ENCODE assay signal across 8 cellular contexts in genomic region chr5:15105799-15106393, GRCh38.
A peak's percentile ranks its signal among the peaks of the same experiment; 100 is the strongest.
DNase-seq lines count a peak whose midpoint lies in the region; ATAC-seq and TF ChIP-seq lines count a peak whose summit lies in the region.

No MANE protein-coding gene starts in this region.

- no peaks in the 10 kb centered on the region for H3K4me1 ChIP-seq in prostate gland (replicated peaks)

- DNase-seq in DMS 273 treated with DMSO at 0.1 percent for 48 hours (lab: John Stamatoyannopoulos, UW) (peak; percentile 7), GM19238 (ENCODE audit: insufficient read length, low spot score) (peak; percentile 19), NCI-H226 (peak; percentile 38), glutamatergic neuron (peak; percentile 62), prostate gland (ENCODE audit: low spot score) (peak; percentile 7), activated gamma-delta T cell (lab: John Stamatoyannopoulos, UW) (no peak)
- peak; percentile 40 for DNase-seq in activated CD4-positive, alpha-beta memory T cell treated with anti-CD3 and anti-CD28 coated beads for 36 hours

- no peak for TF ChIP-seq POLR2A in prostate gland (IDR thresholded peaks at IDR 0.05)

- H3K36me3 Mint-ChIP-seq in activated CD4-positive, alpha-beta memory T cell treated with anti-CD3 and anti-CD28 coated beads for 36 hours = no peaks in the 10 kb centered on the region
- H3K36me3 Mint-ChIP-seq in glutamatergic neuron (ENCODE audit: unreplicated experiment) = no peaks in the 10 kb centered on the region

- intact Hi-C loops in activated CD4-positive, alpha-beta memory T cell treated with anti-CD3 and anti-CD28 coated beads for 36 hours (cut with micrococcal nuclease) = no loop called here
- intact Hi-C loops in prostate gland (cut with DNase I) = no loop called here

- H3K27me3 ChIP-seq in prostate gland (replicated peaks; ENCODE audit: insufficient read depth) = no peaks in the 10 kb centered on the region

- H3K4me3 Mint-ChIP-seq in activated CD4-positive, alpha-beta memory T cell treated with anti-CD3 and anti-CD28 coated beads for 36 hours = no peak overlapping the region
- no peak overlapping the region for H3K4me3 Mint-ChIP-seq in glutamatergic neuron (ENCODE audit: unreplicated experiment)

- no peak overlapping the region for H3K27ac Mint-ChIP-seq in activated CD4-positive, alpha-beta memory T cell treated with anti-CD3 and anti-CD28 coated beads for 36 hours
- H3K27ac Mint-ChIP-seq in glutamatergic neuron (ENCODE audit: unreplicated experiment) = no peak overlapping the region

- no peak overlapping the region for H3K27ac ChIP-seq in prostate gland

- no peak overlapping the region for H3K4me3 ChIP-seq in prostate gland

- no peaks in the 10 kb centered on the region for H3K9me3 ChIP-seq in prostate gland

- H3K27me3 Mint-ChIP-seq in activated CD4-positive, alpha-beta memory T cell treated with anti-CD3 and anti-CD28 coated beads for 36 hours = no peaks in the 10 kb centered on the region
- H3K27me3 Mint-ChIP-seq in glutamatergic neuron (ENCODE audit: unreplicated experiment) = no peaks in the 10 kb centered on the region

- no peaks in the 10 kb centered on the region for H3K36me3 ChIP-seq in prostate gland

- peaks cover 4% of the 10 kb centered on the region for H3K4me1 Mint-ChIP-seq in activated CD4-positive, alpha-beta memory T cell treated with anti-CD3 and anti-CD28 coated beads for 36 hours (ENCODE audit: low read depth)
- no peaks in the 10 kb centered on the region for H3K4me1 Mint-ChIP-seq in glutamatergic neuron (ENCODE audit: low read depth, unreplicated experiment)

- CTCF ChIA-PET in activated CD4-positive, alpha-beta memory T cell treated with anti-CD3 and anti-CD28 coated beads for 36 hours (lab: Charles Lee) = interaction anchor here (0.6 to 1.4 kb wide), 9 partner anchors 8 to 1350 kb away, joined by 3 to 7 read pairs (median 4); no protein-coding TSS in a partner anchor

- peak; percentile 82 for ATAC-seq in HG03103 (IDR thresholded peaks at IDR 0.05; ENCODE audit: low read depth, unreplicated experiment)

- TF ChIP-seq CTCF in glutamatergic neuron (IDR thresholded peaks at IDR 0.05; ENCODE audit: partially characterized antibody, unreplicated experiment) (peak; percentile 88), prostate gland (IDR thresholded peaks at IDR 0.05) (peak; percentile 18 to 69 (median 50))

- WGBS in prostate gland = 61% methylated on average over 2 of the region's 2 CpGs

- POLR2A ChIA-PET in activated CD4-positive, alpha-beta memory T cell treated with anti-CD3 and anti-CD28 coated beads for 36 hours (lab: Charles Lee) = no interaction called here

- peaks cover under 1% of the 10 kb centered on the region for H3K9me3 Mint-ChIP-seq in activated CD4-positive, alpha-beta memory T cell treated with anti-CD3 and anti-CD28 coated beads for 36 hours
- H3K9me3 Mint-ChIP-seq in glutamatergic neuron (ENCODE audit: unreplicated experiment) = no peaks in the 10 kb centered on the region
